20 cellular contexts compared by ENCODE assay signal in the genomic region with DNA sequence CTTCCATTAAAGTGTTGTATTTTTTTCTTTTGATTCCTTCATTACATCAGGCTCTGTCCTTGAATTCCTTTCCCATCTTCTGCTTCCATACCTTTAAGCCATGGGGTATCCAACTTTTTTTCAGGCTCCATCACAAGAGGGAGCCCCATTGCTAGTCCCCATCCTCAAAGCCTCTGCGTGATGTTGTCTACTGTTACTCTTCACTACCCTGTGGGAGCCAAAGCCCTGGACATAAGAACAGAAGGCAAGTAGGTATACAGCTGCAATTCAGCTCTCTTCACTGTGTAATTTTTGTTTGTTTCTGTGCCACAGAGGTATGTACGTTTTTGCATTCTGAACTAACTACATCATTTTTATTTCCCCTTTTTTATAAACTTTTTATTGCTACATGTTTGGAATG. TPM values are rescaled to one million over a fixed set of nuclear protein-coding genes. Genes with fewer than 3 reads are reported as not detected.
A peak's percentile ranks its signal among the peaks of the same experiment; 100 is the strongest.
DNase-seq lines count a peak whose midpoint lies in the region; ATAC-seq and TF ChIP-seq lines count a peak whose summit lies in the region.
"Had no signal": no experiment of that assay in that cellular context is flagged by ENCODE, and none has a peak within 500 bp of the region (broad histone marks: within the 10 kb centered on the region; RNA-seq: fewer than 3 reads in every experiment).

No MANE protein-coding gene starts in this region.

- H3K4me1 ChIP-seq in H9 (ENCODE audit: insufficient read depth, low read length), result peaks cover 6% of the 10 kb centered on the region; the same call in 1 of the 2 replicates
- peaks cover 2% of the 10 kb centered on the region for H3K4me1 ChIP-seq in NT2/D1 (ENCODE audit: insufficient read depth, insufficient read length)
- peaks cover 6% of the 10 kb centered on the region for H3K4me1 ChIP-seq in endodermal cell (ENCODE audit: control insufficient read depth, insufficient read depth, low read length)
- H3K4me1 ChIP-seq in neural progenitor cell, result peaks cover 7% of the 10 kb centered on the region
- H3K4me1 ChIP-seq: BE2C had no signal

- no CpG with 5 or more reads among the region's 2 CpGs for WGBS in H9 (ENCODE audit: extremely low coverage, insufficient read length, low lambda C conversion rate)
- WGBS in endodermal cell (ENCODE audit: insufficient coverage in 1 of 2, insufficient read length in 1 of 2), 2 experiments, result 78% methylated on average over 1 of the region's 2 CpGs; no CpG with 5 or more reads in 1 of the 2 experiments

- H3K4me2 ChIP-seq in H9 (ENCODE audit: insufficient read depth, insufficient read length, low read length) (no peak overlapping the region), neural progenitor cell (no peak overlapping the region)

- H3K4me3 Mint-ChIP-seq in H9 (peak overlapping the region in 1 of 2 experiments; percentile 8; a peak in 1 of 5 replicates), endodermal cell (no peak overlapping the region), neural progenitor cell (no peak overlapping the region), osteocyte (ENCODE audit: unreplicated experiment) (no peak overlapping the region)
- H3K4me3 Mint-ChIP-seq: CD4-positive, alpha-beta T cell had no signal

- ATAC-seq in GM19395 (IDR thresholded peaks at IDR 0.05; ENCODE audit: unreplicated experiment) (no peak), HG03439 (IDR thresholded peaks at IDR 0.05; ENCODE audit: unreplicated experiment) (no peak)

- peak; percentile 42 for DNase-seq in H9
- DNase-seq in NT2/D1 (ENCODE audit: low read depth, low spot score), result peak; percentile 28
- no peak for DNase-seq in endodermal cell
- DNase-seq in neural progenitor cell (ENCODE audit: low spot score), result peak; percentile 21
- no peak for DNase-seq in osteocyte (ENCODE audit: extremely low spot score, unreplicated experiment)
- DNase-seq: BE2C; Calu3; CD4-positive, alpha-beta T cell; DMS53; KBM-7; MV-4-11; NCI-H1417; NCI-H187 treated with DMSO at 0.1 percent for 48 hours; NCI-H2171; NCI-H446; NCI-H69; RPMI8226 had no signal

- H2BK120ac ChIP-seq in H9 (ENCODE audit: low read depth, low read length, poor library complexity, severe bottlenecking), result no peak overlapping the region

- H3K36me3 Mint-ChIP-seq in H9 (ENCODE audit: insufficient read depth in 1 of 3, low read depth in 3 of 3) (no peaks in the 10 kb centered on the region; a peak in 1 of 7 replicates), endodermal cell (ENCODE audit: low read depth) (no peaks in the 10 kb centered on the region), neural progenitor cell (no peaks in the 10 kb centered on the region), osteocyte (ENCODE audit: unreplicated experiment) (no peaks in the 10 kb centered on the region)

- no peak overlapping the region for H4K8ac ChIP-seq in H9 (replicated peaks; ENCODE audit: insufficient read length, low read depth, low read length)

- H2AFZ ChIP-seq in H9 (ENCODE audit: low read length) (no peak overlapping the region), neural progenitor cell (replicated peaks) (no peak overlapping the region)

- H3K4me1 Mint-ChIP-seq in H9 (peaks cover 29 to 40% of the 10 kb centered on the region in 2 experiments), endodermal cell (peaks cover 13% of the 10 kb centered on the region), neural progenitor cell (peaks cover 4% of the 10 kb centered on the region), osteocyte (ENCODE audit: unreplicated experiment) (peaks cover 12% of the 10 kb centered on the region)

- H2BK15ac ChIP-seq in H9 (ENCODE audit: low read depth, low read length), result no peak overlapping the region

- no peak overlapping the region for H2BK5ac ChIP-seq in H9 (ENCODE audit: insufficient read length, low read length)

- no peaks in the 10 kb centered on the region for H3K36me3 ChIP-seq in NT2/D1 (ENCODE audit: insufficient read depth, insufficient read length, low read length)
- no peaks in the 10 kb centered on the region for H3K36me3 ChIP-seq in endodermal cell (ENCODE audit: control insufficient read depth, insufficient read depth, low read length)
- H3K36me3 ChIP-seq in neural progenitor cell, result no peaks in the 10 kb centered on the region
- H3K36me3 ChIP-seq: BE2C, SJSA1 had no signal

- H3K79me2 ChIP-seq in H9 (ENCODE audit: insufficient read depth, low read length) (no peaks in the 10 kb centered on the region), neural progenitor cell (ENCODE audit: low read depth) (no peaks in the 10 kb centered on the region)

- no peak overlapping the region for H2BK20ac ChIP-seq in H9 (ENCODE audit: low read depth, low read length, poor library complexity, severe bottlenecking)

- H3K27ac Mint-ChIP-seq in H9 (peak overlapping the region in 2 of 3 experiments; percentile 73 to 98; a peak in 6 of 7 replicates), endodermal cell (no peak overlapping the region), neural progenitor cell (no peak overlapping the region), osteocyte (ENCODE audit: unreplicated experiment) (no peak overlapping the region)
- H3K27ac Mint-ChIP-seq: CD4-positive, alpha-beta T cell had no signal

- no peak overlapping the region for H3T11ph ChIP-seq in H9 (ENCODE audit: low read length)

- H3K27ac ChIP-seq in H9 (ENCODE audit: insufficient read length, low read depth, low read length) (peak overlapping the region; percentile 2), endodermal cell (ENCODE audit: low read depth, low read length) (no peak overlapping the region), neural progenitor cell (no peak overlapping the region)
- H3K27ac ChIP-seq: SJSA1 had no signal

- no peaks in the 10 kb centered on the region for H3K79me1 ChIP-seq in H9 (ENCODE audit: insufficient read depth, low read depth, low read length, poor library complexity, severe bottlenecking)

- H3K9me3 ChIP-seq in H9 (ENCODE audit: control insufficient read depth, low read depth, low read length), result no peaks in the 10 kb centered on the region
- H3K9me3 ChIP-seq in NT2/D1 (ENCODE audit: insufficient read depth, low read length), result no peaks in the 10 kb centered on the region
- no peaks in the 10 kb centered on the region for H3K9me3 ChIP-seq in endodermal cell (ENCODE audit: control insufficient read depth, low read length)
- H3K9me3 ChIP-seq in neural progenitor cell (ENCODE audit: low read depth), result no peaks in the 10 kb centered on the region
- H3K9me3 ChIP-seq: BE2C, SJSA1 had no signal

- H4K5ac ChIP-seq in H9 (ENCODE audit: insufficient read length, low read depth, low read length), result no peak overlapping the region

- no peak overlapping the region for H2BK12ac ChIP-seq in H9 (ENCODE audit: insufficient read length, low read depth, low read length)

- H4K20me1 ChIP-seq in H9 (ENCODE audit: control insufficient read depth, insufficient read depth, insufficient read length), result no peaks in the 10 kb centered on the region
- H4K20me1 ChIP-seq in neural progenitor cell (ENCODE audit: low read depth), result no peaks in the 10 kb centered on the region

- H2AK5ac ChIP-seq in H9 (ENCODE audit: insufficient read length, low read length), result no peak overlapping the region

- no peak overlapping the region for H4K91ac ChIP-seq in H9 (ENCODE audit: insufficient read length, low read depth, low read length)

- H3K4ac ChIP-seq in H9 (ENCODE audit: low read depth, low read length), result no peak overlapping the region

- H3K23ac ChIP-seq in H9 (ENCODE audit: insufficient read length, low read depth, low read length), result no peak overlapping the region

- no peak overlapping the region for H3K14ac ChIP-seq in H9 (ENCODE audit: insufficient read depth, low read length)

- H3K4me3 ChIP-seq in NT2/D1 (ENCODE audit: insufficient read length, low read depth) (no peak overlapping the region), endodermal cell (ENCODE audit: low read length) (no peak overlapping the region), neural progenitor cell (no peak overlapping the region)
- H3K4me3 ChIP-seq: SJSA1 had no signal

- H3K9ac ChIP-seq in H9 (ENCODE audit: extremely low read depth, insufficient read length, low read length), result no peak overlapping the region
- no peak overlapping the region for H3K9ac ChIP-seq in NT2/D1 (ENCODE audit: insufficient read length, low read depth)
- H3K9ac ChIP-seq in endodermal cell (ENCODE audit: extremely low read depth, low read length, poor library complexity, severe bottlenecking), result no peak overlapping the region
- no peak overlapping the region for H3K9ac ChIP-seq in neural progenitor cell

- H3K27me3 Mint-ChIP-seq in H9 (ENCODE audit: low read depth) (no peaks in the 10 kb centered on the region), endodermal cell (ENCODE audit: insufficient read depth) (peaks cover 7% of the 10 kb centered on the region), neural progenitor cell (ENCODE audit: insufficient read depth, low read depth) (peaks cover 3% of the 10 kb centered on the region), osteocyte (ENCODE audit: unreplicated experiment) (no peaks in the 10 kb centered on the region)

- H3K23me2 ChIP-seq in H9 (ENCODE audit: insufficient read length, low read depth, low read length, poor library complexity, severe bottlenecking), result no peaks in the 10 kb centered on the region

- H3K18ac ChIP-seq in H9 (ENCODE audit: insufficient read length, low read depth, low read length), result no peak overlapping the region

- TF ChIP-seq CTCF in H9 (conservative IDR thresholded peaks at IDR 0.05) (peak; percentile 37; the same call in 1 of the 3 replicates), endodermal cell (conservative IDR thresholded peaks at IDR 0.05) (peak; percentile 20), neural progenitor cell (IDR thresholded peaks at IDR 0.05) (no peak), osteocyte (IDR thresholded peaks at IDR 0.05) (no peak)

- H3K9me3 Mint-ChIP-seq in H9 (no peaks in the 10 kb centered on the region), endodermal cell (no peaks in the 10 kb centered on the region), neural progenitor cell (no peaks in the 10 kb centered on the region), osteocyte (ENCODE audit: unreplicated experiment) (no peaks in the 10 kb centered on the region)
- H3K9me3 Mint-ChIP-seq: CD4-positive, alpha-beta T cell had no signal

- H3K27me3 ChIP-seq in H9 (ENCODE audit: insufficient read depth, low read length) (no peaks in the 10 kb centered on the region), NT2/D1 (ENCODE audit: insufficient read depth, insufficient read length) (no peaks in the 10 kb centered on the region), endodermal cell (ENCODE audit: control insufficient read depth, insufficient read depth, low read length, poor library complexity, severe bottlenecking) (no peaks in the 10 kb centered on the region), neural progenitor cell (no peaks in the 10 kb centered on the region)
- H3K27me3 ChIP-seq: BE2C, SJSA1 had no signal

- H3F3A ChIP-seq in neural progenitor cell (ENCODE audit: low read depth), result peaks cover 13% of the 10 kb centered on the region

- no peak overlapping the region for H3K56ac ChIP-seq in H9 (ENCODE audit: insufficient read length, low read depth, low read length)

RNA-seq across cellular contexts. Expression of a gene that starts 36.6 kb away (rescaled TPM):
- 27.0 and 28.1 TPM in 2 replicates for total RNA-seq in H9 (2021)
- total RNA-seq in endodermal cell, result 10 to 100 TPM; 19.8 to 22.4 TPM
- polyA plus RNA-seq in endodermal cell (2013, experiment 1 of 2), result 26.6 TPM
- 31.3 TPM for polyA plus RNA-seq in endodermal cell (2013, experiment 2 of 2)
- 15.0 and 22.0 TPM in 2 replicates for total RNA-seq in neural progenitor cell (ENCODE audit: low replicate concordance)
- total RNA-seq in osteocyte, result 16.0 and 16.8 TPM in 2 replicates

RNA-seq across cellular contexts. Expression of a gene that starts 49.6 kb away (rescaled TPM):
- total RNA-seq in H9 (2021) (65.9 and 68.6 TPM in 2 replicates), endodermal cell (10 to 100 TPM; 43.4 to 61.2 TPM), neural progenitor cell (ENCODE audit: low replicate concordance) (43.3 and 65.2 TPM in 2 replicates), osteocyte (17.5 and 18.7 TPM in 2 replicates)
- polyA plus RNA-seq in endodermal cell (2013, experiment 1 of 2), result 37.1 TPM
- polyA plus RNA-seq in endodermal cell (2013, experiment 2 of 2), result 38.1 TPM

Comparison
In these comparisons a context has a peak if more than half of its experiments do, and no peak if none do; other contexts are left out.
1. DNase-seq: peak in H9 (single experiment), NT2/D1 (single experiment) and neural progenitor cell (single experiment); none in endodermal cell (single experiment) and osteocyte (single experiment).
2. H3K27ac Mint-ChIP-seq: peak in H9 (2 of 3); none in endodermal cell (single experiment), neural progenitor cell (single experiment) and osteocyte (single experiment).
3. CTCF ChIP-seq: peak in H9 (single experiment) and endodermal cell (single experiment); none in neural progenitor cell (single experiment) and osteocyte (single experiment).